In genomic region chr3:196736670-196737374, GRCh38 we compare ENCODE assay signal across 23 cellular contexts.
"Had no signal": no experiment of that assay in that cellular context is flagged by ENCODE, and none has a peak within 500 bp of the region (broad histone marks: within the 10 kb centered on the region; RNA-seq: fewer than 3 reads in every experiment).

No MANE protein-coding gene starts in this region.

- H3K9me3 Mint-ChIP-seq: activated B cell treated with CpG ODN at 0.5 μM for 24 hours; activated T-cell treated with anti-CD3 and anti-CD28 coated beads, Interleukin-2, amount 50 U/mL, for 24 hours; effector memory CD8-positive, alpha-beta T cell; natural killer cell treated with Interleukin-12 subunit alpha and Interleukin-12 subunit beta and Interleukin-15 and Interleukin-18, amount 100 ng/mL, for 72 hours had no signal

- H3K27ac Mint-ChIP-seq: activated B cell treated with CpG ODN at 0.5 μM for 24 hours; activated T-cell treated with anti-CD3 and anti-CD28 coated beads, Interleukin-2, amount 50 U/mL, for 24 hours; effector memory CD8-positive, alpha-beta T cell; natural killer cell treated with Interleukin-12 subunit alpha and Interleukin-12 subunit beta and Interleukin-15 and Interleukin-18, amount 100 ng/mL, for 72 hours; type B pancreatic cell had no signal

- H3K4me1 ChIP-seq: foreskin keratinocyte, uterus had no signal

- ATAC-seq: body of pancreas; effector memory CD8-positive, alpha-beta T cell; foreskin keratinocyte; heart right ventricle; left ventricle myocardium superior; mucosa of descending colon; natural killer cell treated with Interleukin-12 subunit alpha and Interleukin-12 subunit beta and Interleukin-15 and Interleukin-18, amount 100 ng/mL, for 72 hours; right cardiac atrium had no signal

- H3K27ac ChIP-seq: body of pancreas, cardiac muscle cell, foreskin keratinocyte, heart right ventricle, spleen, thoracic aorta, uterus had no signal

- H3K4me3 ChIP-seq: body of pancreas, cardiac muscle cell, heart right ventricle, mucosa of descending colon, spleen, thoracic aorta, uterus had no signal

- H3K9me3 ChIP-seq: body of pancreas, mucosa of descending colon, spleen, thoracic aorta, uterus had no signal

- H3K4me3 Mint-ChIP-seq: activated B cell treated with CpG ODN at 0.5 μM for 24 hours; activated T-cell treated with anti-CD3 and anti-CD28 coated beads, Interleukin-2, amount 50 U/mL, for 24 hours; effector memory CD8-positive, alpha-beta T cell; natural killer cell treated with Interleukin-12 subunit alpha and Interleukin-12 subunit beta and Interleukin-15 and Interleukin-18, amount 100 ng/mL, for 72 hours; type B pancreatic cell had no signal

- DNase-seq: activated B cell treated with CpG ODN at 0.5 μM for 24 hours; activated CD4-positive, alpha-beta T cell treated with anti-CD3 and anti-CD28 coated beads, Interleukin-2, amount 50 U/mL, for 4 hours; activated CD8-positive, alpha-beta memory T cell treated with anti-CD3 and anti-CD28 coated beads, Interleukin-2, amount 50 U/mL, for 4 hours; activated gamma-delta T cell treated with Interleukin-2 at 50 U/mL for 16 hours; activated naive CD4-positive, alpha-beta T cell treated with anti-CD3 and anti-CD28 coated beads, Interleukin-2, amount 50 U/mL, for 16 hours; activated T-cell treated with anti-CD3 and anti-CD28 coated beads, Interleukin-2, amount 50 U/mL, for 24 hours; amygdala; body of pancreas; cortex of kidney; effector memory CD8-positive, alpha-beta T cell; erythroblast; foreskin keratinocyte; heart right ventricle; left ventricle myocardium superior; mucosa of descending colon; right cardiac atrium; spleen; stimulated activated naive CD4-positive, alpha-beta T cell; uterus had no signal

- H3K27me3 ChIP-seq: body of pancreas, cardiac muscle cell, foreskin keratinocyte, heart right ventricle, spleen, uterus had no signal

- H3K27me3 Mint-ChIP-seq: activated B cell treated with CpG ODN at 0.5 μM for 24 hours; activated T-cell treated with anti-CD3 and anti-CD28 coated beads, Interleukin-2, amount 50 U/mL, for 24 hours; effector memory CD8-positive, alpha-beta T cell; natural killer cell treated with Interleukin-12 subunit alpha and Interleukin-12 subunit beta and Interleukin-15 and Interleukin-18, amount 100 ng/mL, for 72 hours; type B pancreatic cell had no signal

- H3K36me3 ChIP-seq: thoracic aorta, uterus had no signal
